Comparison of ENCODE assay signal across 11 cellular contexts in the genomic region with DNA sequence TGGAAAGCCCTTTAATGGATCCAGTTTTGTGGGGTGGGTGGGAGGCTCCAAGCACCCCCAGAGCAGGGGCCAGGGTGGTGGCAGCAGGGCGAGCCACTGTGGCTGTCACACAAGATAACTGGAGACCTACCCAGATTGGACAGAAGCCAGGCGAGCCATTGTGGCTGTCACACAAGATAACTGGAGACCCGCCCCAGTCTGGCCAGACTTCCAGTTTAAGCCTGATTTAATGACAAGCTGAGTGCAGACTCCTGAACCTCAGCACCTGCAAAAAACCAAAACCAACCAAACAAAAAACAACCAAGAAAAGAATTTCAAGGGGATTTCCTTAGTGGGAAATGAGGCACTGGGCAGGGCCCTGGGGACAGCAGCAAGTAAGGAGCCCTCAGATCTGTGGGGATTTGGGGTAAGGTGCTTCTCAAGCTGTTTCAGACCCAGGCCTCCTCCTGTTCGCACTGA.
DNase-seq lines count a peak whose midpoint lies in the region; ATAC-seq and TF ChIP-seq lines count a peak whose summit lies in the region.
"Had no signal": no experiment of that assay in that cellular context is flagged by ENCODE, and none has a peak within 500 bp of the region (broad histone marks: within the 10 kb centered on the region; RNA-seq: fewer than 3 reads in every experiment).

No MANE protein-coding gene starts in this region.

- H3K27me3 ChIP-seq in SK-N-SH (ENCODE audit: insufficient read depth) (no peaks in the 10 kb centered on the region), OCI-LY3 (ENCODE audit: low read depth, low read length) (no peaks in the 10 kb centered on the region), transverse colon (no peaks in the 10 kb centered on the region), osteoblast (ENCODE audit: insufficient read depth, low read length) (peaks cover 2% of the 10 kb centered on the region)

- TF ChIP-seq CTCF in SK-N-SH (IDR thresholded peaks at IDR 0.05) (no peak), OCI-LY3 (IDR thresholded peaks at IDR 0.05; ENCODE audit: low read depth, low read length) (no peak), transverse colon (IDR thresholded peaks at IDR 0.05) (no peak), omental fat pad (IDR thresholded peaks at IDR 0.05) (no peak), osteoblast (IDR thresholded peaks at IDR 0.05; ENCODE audit: extremely low read depth, low read depth, low read length) (no peak)

- DNase-seq in SK-N-SH = peak; percentile 67
- DNase-seq in transverse colon = peak; percentile 89
- no peak for DNase-seq in omental fat pad (ENCODE audit: low spot score)
- DNase-seq in osteoblast (ENCODE audit: insufficient read length, low spot score, missing footprints) = no peak
- DNase-seq: foreskin fibroblast had no signal

- TF ChIP-seq RAD21 in SK-N-SH (IDR thresholded peaks at IDR 0.05; ENCODE audit: low read length) = no peak; the same call in 1 of the 2 replicates

- no peaks in the 10 kb centered on the region for H3K79me2 ChIP-seq in SK-N-SH (ENCODE audit: insufficient read depth)
- H3K79me2 ChIP-seq in OCI-LY3 (ENCODE audit: low read length) = no peaks in the 10 kb centered on the region
- H3K79me2 ChIP-seq in osteoblast (ENCODE audit: insufficient read depth, low read length) = no peaks in the 10 kb centered on the region

- H3K9me3 ChIP-seq in SK-N-SH (no peaks in the 10 kb centered on the region), OCI-LY3 (ENCODE audit: insufficient read depth, low read length) (peaks cover 17% of the 10 kb centered on the region), transverse colon (no peaks in the 10 kb centered on the region), osteoblast (ENCODE audit: low read depth, low read length) (no peaks in the 10 kb centered on the region)

- in situ Hi-C loops in transverse colon (cut with MboI; ENCODE audit: low pct_ligation_motif_present in 1 of 4, low pct_unique_long_range_greater_than_20kb in 1 of 4, low sequenced_read_pairs in 3 of 4) = no loop called here

- 32% methylated on average over 2 of the region's 4 CpGs for WGBS in SK-N-SH (ENCODE audit: low lambda C conversion rate)
- WGBS in transverse colon (ENCODE audit: low coverage in 1 of 2), 2 donors = 44 to 100% methylated on average over 1 to 4 of the region's 4 CpGs

- ATAC-seq in SK-N-SH treated with all-trans-retinoic acid at 6 μM for 48 hours = no peak
- peak; percentile 72 for ATAC-seq in HG02840 (IDR thresholded peaks at IDR 0.05; ENCODE audit: low FRiP score, unreplicated experiment)
- ATAC-seq in omental fat pad (ENCODE audit: low FRiP score) = no peak
- ATAC-seq in GM21526 (IDR thresholded peaks at IDR 0.05; ENCODE audit: low FRiP score, unreplicated experiment) = no peak
- ATAC-seq: stimulated activated effector memory CD8-positive, alpha-beta T cell treated with anti-CD3 and anti-CD28 coated beads, Interleukin-12 subunit alpha, Interleukin-12 subunit beta, amount 100 ng/mL, for 72 hours had no signal

- TF ChIP-seq EP300 in SK-N-SH (IDR thresholded peaks at IDR 0.05; ENCODE audit: borderline replicate concordance in 1 of 2, low read depth in 1 of 2, low read length in 1 of 2) (peak in 1 of 2 experiments; percentile 44; a peak in 1 of 4 replicates), transverse colon (IDR thresholded peaks at IDR 0.05; ENCODE audit: low read depth) (no peak)

- H3K4me2 ChIP-seq in SK-N-SH (no peak overlapping the region), OCI-LY3 (ENCODE audit: low read length) (peak overlapping the region; percentile 54), osteoblast (ENCODE audit: insufficient read depth, low read length) (no peak overlapping the region)

- intact Hi-C loops in transverse colon (cut with DNase I; ENCODE audit: low total_unique reads) = no loop called here

- CTCF ChIA-PET in SK-N-SH (lab: Yijun Ruan, JAX) = interaction anchor here (0.7 to 2.1 kb wide), 3 partner anchors 11 to 387 kb away, joined by 3 to 11 read pairs (median 3); no protein-coding TSS in a partner anchor

- H3K4me3 ChIP-seq in SK-N-SH (ENCODE audit: low read depth in 2 of 2, low read length in 1 of 2) (no peak overlapping the region), OCI-LY3 (ENCODE audit: low read length) (peak overlapping the region; percentile 19), transverse colon (no peak overlapping the region), osteoblast (ENCODE audit: insufficient read depth, low read length) (no peak overlapping the region)
- H3K4me3 ChIP-seq: skin epidermis had no signal

- no peak overlapping the region for H3K9ac ChIP-seq in SK-N-SH
- H3K9ac ChIP-seq in OCI-LY3 (ENCODE audit: low read length) = peak overlapping the region; percentile 73

- no peaks in the 10 kb centered on the region for H3F3A ChIP-seq in SK-N-SH (replicated peaks; ENCODE audit: insufficient read depth)

- H4K20me1 ChIP-seq in SK-N-SH (ENCODE audit: insufficient read depth) (no peaks in the 10 kb centered on the region), OCI-LY3 (ENCODE audit: insufficient read depth, low read length) (no peaks in the 10 kb centered on the region), osteoblast (ENCODE audit: insufficient read depth, low read length) (no peaks in the 10 kb centered on the region)

- no peak for TF ChIP-seq POLR2A in transverse colon (IDR thresholded peaks at IDR 0.05)

- H2AFZ ChIP-seq in SK-N-SH (ENCODE audit: low read depth) (no peak overlapping the region), OCI-LY3 (ENCODE audit: low read depth, low read length) (peak overlapping the region; percentile 42; the same call in 1 of the 2 replicates), osteoblast (ENCODE audit: low read length) (no peak overlapping the region)

- no peak overlapping the region; a peak in 1 of 4 replicates for H3K27ac ChIP-seq in SK-N-SH (ENCODE audit: low read depth in 2 of 2, low read length in 1 of 2)
- peak overlapping the region; percentile 88 for H3K27ac ChIP-seq in OCI-LY3 (ENCODE audit: low read length)
- peak overlapping the region; percentile 67 to 79 (median 76) for H3K27ac ChIP-seq in transverse colon
- no peak overlapping the region for H3K27ac ChIP-seq in osteoblast (ENCODE audit: low read depth, low read length)
- H3K27ac ChIP-seq: skin epidermis had no signal

- H3K36me3 ChIP-seq in SK-N-SH (replicated peaks in 1 of 2; ENCODE audit: control insufficient read depth in 1 of 2, insufficient read depth in 2 of 2, low read length in 1 of 2) (no peaks in the 10 kb centered on the region), OCI-LY3 (replicated peaks; ENCODE audit: low read depth, low read length) (peaks cover 27% of the 10 kb centered on the region), transverse colon (no peaks in the 10 kb centered on the region), osteoblast (ENCODE audit: insufficient read depth, low read length) (no peaks in the 10 kb centered on the region)

- H3K9me2 ChIP-seq in SK-N-SH = no peaks in the 10 kb centered on the region

- POLR2A ChIA-PET in SK-N-SH (lab: Yijun Ruan, JAX) = no interaction called here

- peaks cover 0 to 30% of the 10 kb centered on the region in 2 experiments; a peak in 2 of 4 replicates for H3K4me1 ChIP-seq in SK-N-SH (ENCODE audit: control insufficient read depth in 1 of 2, insufficient read depth in 2 of 2, low read depth in 1 of 2, low read length in 1 of 2)
- H3K4me1 ChIP-seq in OCI-LY3 (ENCODE audit: low read length) = peaks cover 68% of the 10 kb centered on the region
- H3K4me1 ChIP-seq in transverse colon = peaks cover 3 to 24% (median 12%) of the 10 kb centered on the region in 4 donors
- H3K4me1 ChIP-seq in osteoblast (ENCODE audit: insufficient read depth, low read length) = no peaks in the 10 kb centered on the region

TF ChIP-seq in SK-N-SH, 30 proteins besides CTCF, POLR2A, EP300 and RAD21:
- TF ChIP-seq GATA2 (CRISPR knock-in tag; IDR thresholded peaks at IDR 0.05) (peak; percentile 53), FOXJ3 (CRISPR knock-in tag; IDR thresholded peaks at IDR 0.05) (no peak), MXI1 (IDR thresholded peaks at IDR 0.05; ENCODE audit: low read depth, low read length) (peak; percentile 53; the same call in 1 of the 2 replicates)

TF ChIP-seq in SK-N-SH treated with all-trans-retinoic acid at 6 μM for 48 hours, 23 proteins besides CTCF, POLR2A, EP300 and RAD21:
- TF ChIP-seq ZFP30 (CRISPR knock-in tag; IDR thresholded peaks at IDR 0.05) = no peak
- TF ChIP-seq GLIS3 (CRISPR knock-in tag; IDR thresholded peaks at IDR 0.05) = no peak
- no peak for TF ChIP-seq TOX (CRISPR knock-in tag; IDR thresholded peaks at IDR 0.05; ENCODE audit: borderline replicate concordance)
- no peak for TF ChIP-seq TCF4 (CRISPR knock-in tag; IDR thresholded peaks at IDR 0.05; ENCODE audit: borderline replicate concordance)

Comparison
In these comparisons a context has a peak if more than half of its experiments do, and no peak if none do; other contexts are left out.
1. DNase-seq: peak in SK-N-SH (single experiment) and transverse colon (single experiment); none in omental fat pad (single experiment) and osteoblast (single experiment).
2. H3K27ac ChIP-seq: peak in OCI-LY3 (single experiment) and transverse colon (4 of 4); none in SK-N-SH (0 of 2) and osteoblast (single experiment).